In genomic region chr11:45833761-45834160, GRCh38 we compare ENCODE assay signal across 16 cellular contexts.
"Had no signal": no experiment of that assay in that cellular context is flagged by ENCODE, and none has a peak within 500 bp of the region (broad histone marks: within the 10 kb centered on the region; RNA-seq: fewer than 3 reads in every experiment).

No MANE protein-coding gene starts in this region.

- H3K4me3 Mint-ChIP-seq: mesothelial cell of epicardium had no signal

- FAIRE-seq: bronchial epithelial cell, frontal cortex, kidney had no signal

- H3K36me3 ChIP-seq: adrenal gland, stomach, vagina had no signal

- DNase-seq: activated CD8-positive, alpha-beta memory T cell treated with anti-CD3 and anti-CD28 coated beads for 24 hours; activated naive CD4-positive, alpha-beta T cell treated with anti-CD3 and anti-CD28 coated beads, Interleukin-2, amount 50 U/mL, for 16 hours; cerebellar nuclear complex; cortex of kidney; effector CD4-positive, alpha-beta T cell; kidney; occipital lobe; stimulated activated CD8-positive, alpha-beta memory T cell treated with anti-CD3 and anti-CD28 coated beads, Interleukin-4, amount 100 ng/mL, for 48 hours had no signal

- H3K36me3 Mint-ChIP-seq: mesothelial cell of epicardium had no signal

- H3K4me3 ChIP-seq: adrenal gland, lung, stomach, vagina had no signal

- H3K27ac Mint-ChIP-seq: mesothelial cell of epicardium had no signal

- H3K27me3 ChIP-seq: adrenal gland, stomach, vagina had no signal

- H3K9me3 ChIP-seq: adrenal gland, stomach, vagina had no signal

- H3K27ac ChIP-seq: adrenal gland, stomach, vagina, VCaP had no signal

- H3K4me1 ChIP-seq: adrenal gland, vagina had no signal

- H3K9me3 Mint-ChIP-seq: mesothelial cell of epicardium had no signal
